ENCODE assay signal across 1 cellular context in the genomic region with DNA sequence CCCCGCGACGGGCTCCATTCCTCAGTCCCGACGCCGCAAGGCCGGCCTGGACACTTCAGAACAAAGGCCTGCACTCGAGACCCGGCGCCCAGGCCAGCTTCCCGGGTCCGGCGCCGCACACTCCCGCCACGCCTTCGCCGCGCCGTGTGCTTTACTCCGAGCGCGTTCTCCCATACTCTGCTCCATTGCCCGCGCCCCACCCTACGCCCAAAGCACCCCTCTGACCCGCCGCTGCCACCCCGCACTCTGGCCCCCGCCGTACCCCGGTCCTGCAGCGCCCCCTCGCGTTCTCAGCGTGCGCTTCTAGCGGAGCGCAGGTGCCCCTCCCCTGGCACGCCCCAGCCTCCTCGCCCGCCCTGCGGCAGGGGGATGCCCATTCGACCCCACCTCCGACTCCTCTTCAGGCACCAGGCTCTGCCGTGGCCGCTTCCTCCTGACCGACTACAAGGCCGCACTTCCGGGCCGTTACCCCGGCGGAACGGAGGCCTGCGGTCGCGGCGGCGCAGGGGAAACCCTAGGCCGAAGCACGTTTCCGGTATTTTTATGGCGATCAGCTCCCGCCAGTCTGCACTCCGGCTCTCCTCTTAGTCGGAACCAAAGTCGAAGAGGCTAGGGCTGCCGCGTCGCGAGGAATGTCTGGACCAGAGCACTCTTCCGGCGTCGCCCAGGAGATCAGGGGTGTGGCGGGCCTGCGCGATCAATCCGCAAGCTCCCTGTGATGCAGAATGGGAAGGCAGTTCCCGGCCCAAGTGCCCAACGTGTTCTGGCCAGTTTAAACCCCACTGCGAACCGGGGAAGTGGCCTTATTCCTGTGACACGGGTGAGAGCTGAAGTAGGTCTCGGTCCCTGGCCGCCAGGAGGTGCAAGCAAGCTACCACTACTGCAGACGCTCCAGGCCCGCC.
TF ChIP-seq lines count a peak whose summit lies in the region.

Gene ZBTB45 (minus strand): TSS at position 456 of the 902 bp plus-strand sequence. CDS start 2,137 bp downstream, outside the sequence.

TF ChIP-seq in K562, 482 proteins besides CTCF, POLR2A, EP300 and RAD21 (continued from another document and continues in another):
- TF ChIP-seq, protein P1, sequence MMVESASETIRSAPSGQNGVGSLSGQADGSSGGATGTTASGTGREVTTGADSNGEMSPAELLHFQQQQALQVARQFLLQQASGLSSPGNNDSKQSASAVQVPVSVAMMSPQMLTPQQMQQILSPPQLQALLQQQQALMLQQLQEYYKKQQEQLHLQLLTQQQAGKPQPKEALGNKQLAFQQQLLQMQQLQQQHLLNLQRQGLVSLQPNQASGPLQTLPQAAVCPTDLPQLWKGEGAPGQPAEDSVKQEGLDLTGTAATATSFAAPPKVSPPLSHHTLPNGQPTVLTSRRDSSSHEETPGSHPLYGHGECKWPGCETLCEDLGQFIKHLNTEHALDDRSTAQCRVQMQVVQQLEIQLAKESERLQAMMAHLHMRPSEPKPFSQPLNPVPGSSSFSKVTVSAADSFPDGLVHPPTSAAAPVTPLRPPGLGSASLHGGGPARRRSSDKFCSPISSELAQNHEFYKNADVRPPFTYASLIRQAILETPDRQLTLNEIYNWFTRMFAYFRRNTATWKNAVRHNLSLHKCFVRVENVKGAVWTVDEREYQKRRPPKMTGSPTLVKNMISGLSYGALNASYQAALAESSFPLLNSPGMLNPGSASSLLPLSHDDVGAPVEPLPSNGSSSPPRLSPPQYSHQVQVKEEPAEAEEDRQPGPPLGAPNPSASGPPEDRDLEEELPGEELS (CRISPR knock-in tag; IDR thresholded peaks at IDR 0.05; ENCODE audit: borderline replicate concordance): peak; percentile 84; the same call in 1 of the 2 replicates
- peak; percentile 79; the same call in 1 of the 2 replicates for TF ChIP-seq ZNF263 (CRISPR knock-in tag; IDR thresholded peaks at IDR 0.05; ENCODE audit: borderline replicate concordance)
- no peak for TF ChIP-seq TCFL5 (CRISPR knock-in tag; conservative IDR thresholded peaks at IDR 0.05)
- no peak for TF ChIP-seq RHOXF2B (CRISPR knock-in tag; conservative IDR thresholded peaks at IDR 0.05)
- TF ChIP-seq E2F8 (IDR thresholded peaks at IDR 0.05; ENCODE audit: low read depth, partially characterized antibody): peak; percentile 95
- peak; percentile 36; the same call in 1 of the 2 replicates for TF ChIP-seq FOXM1 (IDR thresholded peaks at IDR 0.05; ENCODE audit: low read depth)
- TF ChIP-seq FOXM1 (CRISPR knock-in tag; IDR thresholded peaks at IDR 0.05; ENCODE audit: low read depth): peak; percentile 95; the same call in 1 of the 2 replicates
- no peak for TF ChIP-seq ZNF695 (CRISPR knock-in tag; IDR thresholded peaks at IDR 0.05)
- peak; percentile 99 for TF ChIP-seq SIN3B (IDR thresholded peaks at IDR 0.05; ENCODE audit: low read depth)
- TF ChIP-seq TCF7 (IDR thresholded peaks at IDR 0.05; ENCODE audit: borderline replicate concordance): peak; percentile 87; the same call in 1 of the 2 replicates
- peak; percentile 99 for TF ChIP-seq GTF2E2 (tag; IDR thresholded peaks at IDR 0.05)
- TF ChIP-seq ZC3H11A (IDR thresholded peaks at IDR 0.05; ENCODE audit: low read depth, low read length): no peak; the same call in none of the 2 replicates
- no peak for TF ChIP-seq HIVEP1 (CRISPR knock-in tag; IDR thresholded peaks at IDR 0.05)
- TF ChIP-seq PPARD (CRISPR knock-in tag; IDR thresholded peaks at IDR 0.05): no peak
- TF ChIP-seq CXXC5 (CRISPR knock-in tag; IDR thresholded peaks at IDR 0.05): peak; percentile 93
- TF ChIP-seq FOXP1 (CRISPR knock-in tag; IDR thresholded peaks at IDR 0.05): peak; percentile 87; the same call in 1 of the 2 replicates
- peak; percentile 52; the same call in 1 of the 2 replicates for TF ChIP-seq ZNF384 (IDR thresholded peaks at IDR 0.05; ENCODE audit: low read depth, low read length)
- TF ChIP-seq CCNT2 (IDR thresholded peaks at IDR 0.05; ENCODE audit: borderline replicate concordance, extremely low read depth, insufficient read length, low read depth, low read length): peak; percentile 52
- TF ChIP-seq, protein P2, sequence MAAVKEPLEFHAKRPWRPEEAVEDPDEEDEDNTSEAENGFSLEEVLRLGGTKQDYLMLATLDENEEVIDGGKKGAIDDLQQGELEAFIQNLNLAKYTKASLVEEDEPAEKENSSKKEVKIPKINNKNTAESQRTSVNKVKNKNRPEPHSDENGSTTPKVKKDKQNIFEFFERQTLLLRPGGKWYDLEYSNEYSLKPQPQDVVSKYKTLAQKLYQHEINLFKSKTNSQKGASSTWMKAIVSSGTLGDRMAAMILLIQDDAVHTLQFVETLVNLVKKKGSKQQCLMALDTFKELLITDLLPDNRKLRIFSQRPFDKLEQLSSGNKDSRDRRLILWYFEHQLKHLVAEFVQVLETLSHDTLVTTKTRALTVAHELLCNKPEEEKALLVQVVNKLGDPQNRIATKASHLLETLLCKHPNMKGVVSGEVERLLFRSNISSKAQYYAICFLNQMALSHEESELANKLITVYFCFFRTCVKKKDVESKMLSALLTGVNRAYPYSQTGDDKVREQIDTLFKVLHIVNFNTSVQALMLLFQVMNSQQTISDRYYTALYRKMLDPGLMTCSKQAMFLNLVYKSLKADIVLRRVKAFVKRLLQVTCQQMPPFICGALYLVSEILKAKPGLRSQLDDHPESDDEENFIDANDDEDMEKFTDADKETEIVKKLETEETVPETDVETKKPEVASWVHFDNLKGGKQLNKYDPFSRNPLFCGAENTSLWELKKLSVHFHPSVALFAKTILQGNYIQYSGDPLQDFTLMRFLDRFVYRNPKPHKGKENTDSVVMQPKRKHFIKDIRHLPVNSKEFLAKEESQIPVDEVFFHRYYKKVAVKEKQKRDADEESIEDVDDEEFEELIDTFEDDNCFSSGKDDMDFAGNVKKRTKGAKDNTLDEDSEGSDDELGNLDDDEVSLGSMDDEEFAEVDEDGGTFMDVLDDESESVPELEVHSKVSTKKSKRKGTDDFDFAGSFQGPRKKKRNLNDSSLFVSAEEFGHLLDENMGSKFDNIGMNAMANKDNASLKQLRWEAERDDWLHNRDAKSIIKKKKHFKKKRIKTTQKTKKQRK (IDR thresholded peaks at IDR 0.05; ENCODE audit: borderline replicate concordance, low read depth, low read length): no peak
- TF ChIP-seq ERF (CRISPR knock-in tag; IDR thresholded peaks at IDR 0.05): peak; percentile 84; the same call in 1 of the 2 replicates
- no peak for TF ChIP-seq STAT5B (CRISPR knock-in tag; IDR thresholded peaks at IDR 0.05)
- TF ChIP-seq ELK3 (CRISPR knock-in tag; IDR thresholded peaks at IDR 0.05): no peak
- TF ChIP-seq SMARCA5 (IDR thresholded peaks at IDR 0.05): peak; percentile 35; the same call in 1 of the 2 replicates
- TF ChIP-seq MEIS2 (IDR thresholded peaks at IDR 0.05; ENCODE audit: partially characterized antibody): no peak
- peak; percentile 78 for TF ChIP-seq GTF2A2 (tag; IDR thresholded peaks at IDR 0.05)
- TF ChIP-seq U2AF2 (optimal IDR thresholded peaks at IDR 0.05; ENCODE audit: low read depth, low read length): no peak
- no peak for TF ChIP-seq ADNP (tag; IDR thresholded peaks at IDR 0.05)
- TF ChIP-seq, protein P3, sequence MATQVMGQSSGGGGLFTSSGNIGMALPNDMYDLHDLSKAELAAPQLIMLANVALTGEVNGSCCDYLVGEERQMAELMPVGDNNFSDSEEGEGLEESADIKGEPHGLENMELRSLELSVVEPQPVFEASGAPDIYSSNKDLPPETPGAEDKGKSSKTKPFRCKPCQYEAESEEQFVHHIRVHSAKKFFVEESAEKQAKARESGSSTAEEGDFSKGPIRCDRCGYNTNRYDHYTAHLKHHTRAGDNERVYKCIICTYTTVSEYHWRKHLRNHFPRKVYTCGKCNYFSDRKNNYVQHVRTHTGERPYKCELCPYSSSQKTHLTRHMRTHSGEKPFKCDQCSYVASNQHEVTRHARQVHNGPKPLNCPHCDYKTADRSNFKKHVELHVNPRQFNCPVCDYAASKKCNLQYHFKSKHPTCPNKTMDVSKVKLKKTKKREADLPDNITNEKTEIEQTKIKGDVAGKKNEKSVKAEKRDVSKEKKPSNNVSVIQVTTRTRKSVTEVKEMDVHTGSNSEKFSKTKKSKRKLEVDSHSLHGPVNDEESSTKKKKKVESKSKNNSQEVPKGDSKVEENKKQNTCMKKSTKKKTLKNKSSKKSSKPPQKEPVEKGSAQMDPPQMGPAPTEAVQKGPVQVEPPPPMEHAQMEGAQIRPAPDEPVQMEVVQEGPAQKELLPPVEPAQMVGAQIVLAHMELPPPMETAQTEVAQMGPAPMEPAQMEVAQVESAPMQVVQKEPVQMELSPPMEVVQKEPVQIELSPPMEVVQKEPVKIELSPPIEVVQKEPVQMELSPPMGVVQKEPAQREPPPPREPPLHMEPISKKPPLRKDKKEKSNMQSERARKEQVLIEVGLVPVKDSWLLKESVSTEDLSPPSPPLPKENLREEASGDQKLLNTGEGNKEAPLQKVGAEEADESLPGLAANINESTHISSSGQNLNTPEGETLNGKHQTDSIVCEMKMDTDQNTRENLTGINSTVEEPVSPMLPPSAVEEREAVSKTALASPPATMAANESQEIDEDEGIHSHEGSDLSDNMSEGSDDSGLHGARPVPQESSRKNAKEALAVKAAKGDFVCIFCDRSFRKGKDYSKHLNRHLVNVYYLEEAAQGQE (CRISPR knock-in tag; IDR thresholded peaks at IDR 0.05; ENCODE audit: low read depth): peak; percentile 73; the same call in 1 of the 2 replicates
- TF ChIP-seq MED1 (CRISPR knock-in tag; IDR thresholded peaks at IDR 0.05; ENCODE audit: borderline replicate concordance): 0 out of 2 replicates have a peak, but pooled peaks have one; percentile 28
- TF ChIP-seq SIX5 (IDR thresholded peaks at IDR 0.05; ENCODE audit: borderline replicate concordance in 1 of 2, insufficient read depth in 1 of 2, low read depth in 1 of 2, low read length in 2 of 2): peak; percentile 60 to 69
- TF ChIP-seq ZFP30 (CRISPR knock-in tag; IDR thresholded peaks at IDR 0.05; ENCODE audit: borderline replicate concordance): no peak
- TF ChIP-seq XRCC5 (IDR thresholded peaks at IDR 0.05; ENCODE audit: low read depth, low read length): peak; percentile 99
- peak; percentile 47 for TF ChIP-seq ZNF431 (CRISPR knock-in tag; IDR thresholded peaks at IDR 0.05)
- no peak for TF ChIP-seq ZNF586 (CRISPR knock-in tag; conservative IDR thresholded peaks at IDR 0.05)
- TF ChIP-seq MYBL2 (IDR thresholded peaks at IDR 0.05; ENCODE audit: low read depth): peak; percentile 59; the same call in 1 of the 2 replicates
- no peak for TF ChIP-seq MYBL2 (CRISPR knock-in tag; IDR thresholded peaks at IDR 0.05; ENCODE audit: borderline replicate concordance)
- no peak; the same call in 1 of the 2 replicates for TF ChIP-seq ILF3 (IDR thresholded peaks at IDR 0.05; ENCODE audit: borderline replicate concordance)
- no peak for TF ChIP-seq MCM5 (IDR thresholded peaks at IDR 0.05; ENCODE audit: low read depth)
- peak; percentile 2; the same call in 1 of the 2 replicates for TF ChIP-seq MXI1 (IDR thresholded peaks at IDR 0.05; ENCODE audit: low read depth, low read length)
- no peak for TF ChIP-seq DDX20 (tag; IDR thresholded peaks at IDR 0.05; ENCODE audit: low read depth)
- no peak for TF ChIP-seq ZNF75A (CRISPR knock-in tag; IDR thresholded peaks at IDR 0.05)
- no peak for TF ChIP-seq ZBTB49 (CRISPR knock-in tag; IDR thresholded peaks at IDR 0.05; ENCODE audit: borderline replicate concordance)
